In genomic region chr3:118782755-118783202, GRCh38 we compare ENCODE assay signal across 12 cellular contexts.
A peak's percentile ranks its signal among the peaks of the same experiment; 100 is the strongest.
DNase-seq lines count a peak whose midpoint lies in the region; ATAC-seq and TF ChIP-seq lines count a peak whose summit lies in the region.
"Had no signal": no experiment of that assay in that cellular context is flagged by ENCODE, and none has a peak within 500 bp of the region (broad histone marks: within the 10 kb centered on the region; RNA-seq: fewer than 3 reads in every experiment).

No MANE protein-coding gene starts in this region.

- peaks cover 12 to 25% of the 10 kb centered on the region in 2 experiments for H3K4me1 ChIP-seq in HCT116 (ENCODE audit: control insufficient read depth in 1 of 2, insufficient read depth in 2 of 2, low read length in 2 of 2)

- TF ChIP-seq CTCF in HCT116 (IDR thresholded peaks at IDR 0.05 in 2 of 3, conservative IDR thresholded peaks at IDR 0.05 in 1 of 3; ENCODE audit: borderline replicate concordance in 1 of 3, insufficient read depth in 1 of 3, low read depth in 2 of 3, low read length in 2 of 3) (no peak), nephron progenitor cell (IDR thresholded peaks at IDR 0.05) (no peak)

- H2AFZ ChIP-seq in HCT116 (ENCODE audit: low read depth, low read length, poor library complexity, severe bottlenecking) = no peak overlapping the region

- no peak overlapping the region for H3K4me3 Mint-ChIP-seq in nephron progenitor cell
- H3K4me3 Mint-ChIP-seq: central memory CD8-positive, alpha-beta T cell; stimulated activated naive CD8-positive, alpha-beta T cell treated with anti-CD3 and anti-CD28 coated beads, Interleukin-15, Interleukin-2, amounts not matched to agents 100 ng/mL and 50 ng/mL, for 24 hours had no signal

- H3K27me3 Mint-ChIP-seq in nephron progenitor cell (ENCODE audit: low read depth, poor library complexity) = peaks cover 6% of the 10 kb centered on the region
- H3K27me3 Mint-ChIP-seq: stimulated activated naive CD8-positive, alpha-beta T cell treated with anti-CD3 and anti-CD28 coated beads, Interleukin-15, Interleukin-2, amounts not matched to agents 100 ng/mL and 50 ng/mL, for 24 hours had no signal

- POLR2A ChIA-PET in HCT116 (lab: Charles Lee) = no interaction called here

- H3K4me2 ChIP-seq in HCT116 (ENCODE audit: low read length) = peak overlapping the region; percentile 52

- TF ChIP-seq RAD21 in HCT116 (IDR thresholded peaks at IDR 0.05; ENCODE audit: low read depth) = no peak

- H3K4me1 Mint-ChIP-seq in nephron progenitor cell = peaks cover 11% of the 10 kb centered on the region
- H3K4me1 Mint-ChIP-seq: central memory CD8-positive, alpha-beta T cell had no signal

- no peaks in the 10 kb centered on the region for H3K36me3 Mint-ChIP-seq in nephron progenitor cell (ENCODE audit: low read depth)

- no peak overlapping the region for H3K9ac ChIP-seq in HCT116 (ENCODE audit: low read length)

- DNase-seq in HCT116 (ENCODE audit: low read depth, low spot score) (peak; percentile 34), kidney glomerular epithelial cell (lab: John Stamatoyannopoulos, UW) (peak; percentile 72), cardiac septum (ENCODE audit: low spot score) (no peak), hypothalamus (lab: John Stamatoyannopoulos, UW) (no peak), GF-D8 (lab: John Stamatoyannopoulos, UW) (no peak), nephron progenitor cell (no peak)
- DNase-seq: activated CD4-positive, alpha-beta T cell treated with anti-CD3 and anti-CD28 coated beads for 4 hours; NCI-H345 had no signal

- RAD21 ChIA-PET in HCT116 (lab: Charles Lee; ENCODE audit: low non-redundant PET in 1 of 2, low total read pairs in 2 of 2, uncharacterized antibody in 2 of 2, unreplicated experiment in 2 of 2) = no interaction called here

- ATAC-seq in GM18909 (IDR thresholded peaks at IDR 0.05; ENCODE audit: poor library complexity, unreplicated experiment) = peak; percentile 98
- peak; percentile 91 for ATAC-seq in HCT116
- ATAC-seq in HG03558 (IDR thresholded peaks at IDR 0.05; ENCODE audit: extremely low read depth, unreplicated experiment) = peak; percentile 91

- H3K9me3 ChIP-seq in HCT116 (ENCODE audit: control insufficient read depth in 1 of 2, insufficient read depth in 1 of 2, low read depth in 1 of 2, low read length in 2 of 2) = no peaks in the 10 kb centered on the region

- H3K36me3 ChIP-seq in HCT116 (ENCODE audit: control insufficient read depth in 1 of 2, insufficient read depth in 2 of 2, low read length in 2 of 2) = no peaks in the 10 kb centered on the region

- H3K9me3 Mint-ChIP-seq in nephron progenitor cell = no peaks in the 10 kb centered on the region
- H3K9me3 Mint-ChIP-seq: central memory CD8-positive, alpha-beta T cell; stimulated activated naive CD8-positive, alpha-beta T cell treated with anti-CD3 and anti-CD28 coated beads, Interleukin-15, Interleukin-2, amounts not matched to agents 100 ng/mL and 50 ng/mL, for 24 hours had no signal

- no peaks in the 10 kb centered on the region for H4K20me1 ChIP-seq in HCT116 (ENCODE audit: insufficient read depth)

- H3K27me3 ChIP-seq in HCT116 (ENCODE audit: insufficient read depth, low read length) = no peaks in the 10 kb centered on the region

- CTCF ChIA-PET in HCT116 (lab: Charles Lee) = no interaction called here

- no peak for TF ChIP-seq POLR2A in HCT116 (IDR thresholded peaks at IDR 0.05; ENCODE audit: borderline replicate concordance, extremely low read depth, insufficient read depth, insufficient read length)

- no peak overlapping the region for H3K27ac Mint-ChIP-seq in nephron progenitor cell
- H3K27ac Mint-ChIP-seq: stimulated activated naive CD8-positive, alpha-beta T cell treated with anti-CD3 and anti-CD28 coated beads, Interleukin-15, Interleukin-2, amounts not matched to agents 100 ng/mL and 50 ng/mL, for 24 hours had no signal

- H3K79me2 ChIP-seq in HCT116 (ENCODE audit: insufficient read depth, low read length) = peaks cover 72% of the 10 kb centered on the region

- no peaks in the 10 kb centered on the region for H3K9me2 ChIP-seq in HCT116 (ENCODE audit: insufficient read depth)

- peak overlapping the region in 1 of 2 experiments; percentile 10; a peak in 1 of 4 replicates for H3K4me3 ChIP-seq in HCT116 (replicated peaks in 1 of 2; ENCODE audit: low read depth in 1 of 2, low read length in 2 of 2)

- H3K27ac ChIP-seq in HCT116 (ENCODE audit: low read depth, low read length) = peak overlapping the region; percentile 19; the same call in 1 of the 2 replicates

- no TSS peak for BruUV-seq in HCT116 (replicated peaks; lab: Mats Ljungman, UMichigan)

- intact Hi-C loops in HCT116 (cut with micrococcal nuclease) (no loop called here), cardiac septum (cut with DNase I) (no loop called here)

TF ChIP-seq in HCT116, 20 proteins besides CTCF, POLR2A, EP300 and RAD21:
- TF ChIP-seq FOSL1 (IDR thresholded peaks at IDR 0.05; ENCODE audit: low read depth) (0 out of 2 replicates have a peak, but pooled peaks have one; percentile 33), ATF3 (IDR thresholded peaks at IDR 0.05) (no peak), SP1 (IDR thresholded peaks at IDR 0.05; ENCODE audit: low read depth) (peak; percentile 44), POLR2AphosphoS5 (IDR thresholded peaks at IDR 0.05; ENCODE audit: low read depth, low read length) (no peak), CBX3 (IDR thresholded peaks at IDR 0.05; ENCODE audit: low read depth) (peak; percentile 81; the same call in 1 of the 2 replicates), SRF (IDR thresholded peaks at IDR 0.05; ENCODE audit: low read depth) (0 out of 2 replicates have a peak, but pooled peaks have one; percentile 23), JUND (IDR thresholded peaks at IDR 0.05) (peak; percentile 53; the same call in 1 of the 2 replicates), SIN3A (IDR thresholded peaks at IDR 0.05; ENCODE audit: low read depth) (no peak)
- TF ChIP-seq, protein P1, sequence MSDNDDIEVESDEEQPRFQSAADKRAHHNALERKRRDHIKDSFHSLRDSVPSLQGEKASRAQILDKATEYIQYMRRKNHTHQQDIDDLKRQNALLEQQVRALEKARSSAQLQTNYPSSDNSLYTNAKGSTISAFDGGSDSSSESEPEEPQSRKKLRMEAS (IDR thresholded peaks at IDR 0.05) = 0 out of 2 replicates have a peak, but pooled peaks have one; percentile 40
- TF ChIP-seq, protein P2, sequence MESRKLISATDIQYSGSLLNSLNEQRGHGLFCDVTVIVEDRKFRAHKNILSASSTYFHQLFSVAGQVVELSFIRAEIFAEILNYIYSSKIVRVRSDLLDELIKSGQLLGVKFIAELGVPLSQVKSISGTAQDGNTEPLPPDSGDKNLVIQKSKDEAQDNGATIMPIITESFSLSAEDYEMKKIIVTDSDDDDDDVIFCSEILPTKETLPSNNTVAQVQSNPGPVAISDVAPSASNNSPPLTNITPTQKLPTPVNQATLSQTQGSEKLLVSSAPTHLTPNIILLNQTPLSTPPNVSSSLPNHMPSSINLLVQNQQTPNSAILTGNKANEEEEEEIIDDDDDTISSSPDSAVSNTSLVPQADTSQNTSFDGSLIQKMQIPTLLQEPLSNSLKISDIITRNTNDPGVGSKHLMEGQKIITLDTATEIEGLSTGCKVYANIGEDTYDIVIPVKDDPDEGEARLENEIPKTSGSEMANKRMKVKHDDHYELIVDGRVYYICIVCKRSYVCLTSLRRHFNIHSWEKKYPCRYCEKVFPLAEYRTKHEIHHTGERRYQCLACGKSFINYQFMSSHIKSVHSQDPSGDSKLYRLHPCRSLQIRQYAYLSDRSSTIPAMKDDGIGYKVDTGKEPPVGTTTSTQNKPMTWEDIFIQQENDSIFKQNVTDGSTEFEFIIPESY (IDR thresholded peaks at IDR 0.05; ENCODE audit: extremely low read depth, insufficient replicate concordance, low read length) = no peak

Comparison
In these comparisons a context has a peak if more than half of its experiments do, and no peak if none do; other contexts are left out.
1. DNase-seq: peak in HCT116 (single experiment) and kidney glomerular epithelial cell (single experiment); none in cardiac septum (single experiment), hypothalamus (0 of 51), GF-D8 (single experiment) and nephron progenitor cell (single experiment).
2. Peak in every context shown above with its lines, with median percentiles within 50 percentile points of each other: ATAC-seq.